Comparison of ENCODE assay signal across 25 cellular contexts in the genomic region with DNA sequence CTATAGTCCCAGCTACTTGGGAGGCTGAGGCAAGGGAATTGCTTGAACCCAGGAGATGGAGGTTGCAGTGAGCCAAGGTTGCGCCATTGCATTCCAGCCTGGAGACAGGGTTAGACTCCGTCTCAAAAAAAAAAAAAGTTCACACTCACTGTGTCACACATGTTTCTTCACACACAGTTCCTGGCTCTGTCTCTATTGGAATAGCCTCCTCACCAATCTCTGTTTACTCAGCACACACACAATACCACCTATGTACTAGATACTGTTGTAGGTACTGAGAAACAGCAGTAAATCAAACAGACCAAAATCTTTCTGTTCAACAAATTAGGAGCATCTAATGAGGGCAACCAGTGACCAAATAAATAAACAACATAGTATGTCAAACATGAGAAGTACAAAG. TPM values are rescaled to one million over a fixed set of nuclear protein-coding genes. Genes with fewer than 3 reads are reported as not detected.
"Had no signal": no experiment of that assay in that cellular context is flagged by ENCODE, and none has a peak within 500 bp of the region (broad histone marks: within the 10 kb centered on the region; RNA-seq: fewer than 3 reads in every experiment).

No MANE protein-coding gene starts in this region.

- H3K4me3 Mint-ChIP-seq: dendritic cell treated with granulocyte-macrophage colony-stimulating factor and Interleukin-4, amounts not matched to agents 40 ng/mL and 50 ng/mL, for 4 days; effector memory CD8-positive, alpha-beta T cell; endodermal cell; memory B cell had no signal

- H3K9me3 Mint-ChIP-seq: dendritic cell treated with granulocyte-macrophage colony-stimulating factor and Interleukin-4, amounts not matched to agents 40 ng/mL and 50 ng/mL, for 4 days; effector memory CD8-positive, alpha-beta T cell; endodermal cell; memory B cell had no signal

- ATAC-seq: effector memory CD8-positive, alpha-beta T cell; esophagus mucosa; gastrocnemius medialis; heart right ventricle; left cardiac atrium; naive thymus-derived CD4-positive, alpha-beta T cell had no signal

- H3K27ac ChIP-seq: colonic mucosa, epithelial cell of prostate, esophagus squamous epithelium, gastrocnemius medialis, heart right ventricle, left ventricle myocardium inferior had no signal

- H3K9me3 ChIP-seq: colonic mucosa, esophagus squamous epithelium, gastrocnemius medialis, heart right ventricle, left ventricle myocardium inferior had no signal

- DNase-seq: colonic mucosa; cortex of kidney; effector CD8-positive, alpha-beta T cell; effector memory CD8-positive, alpha-beta T cell; endodermal cell; erythroblast; esophagus squamous epithelium; foreskin fibroblast; foreskin melanocyte; gastrocnemius medialis; glutamatergic neuron; head of caudate nucleus; heart right ventricle; hippocampal formation; left cardiac atrium; left ventricle myocardium inferior; mammary epithelial cell; mesendoderm; midbrain; naive thymus-derived CD4-positive, alpha-beta T cell had no signal

- H3K36me3 ChIP-seq: colonic mucosa had no signal

- H3K4me3 ChIP-seq: colonic mucosa, esophagus squamous epithelium, gastrocnemius medialis, heart right ventricle, left ventricle myocardium inferior, lung had no signal

- H3K27me3 ChIP-seq: colonic mucosa, esophagus squamous epithelium, gastrocnemius medialis, heart right ventricle had no signal

- H3K27ac Mint-ChIP-seq: dendritic cell treated with granulocyte-macrophage colony-stimulating factor and Interleukin-4, amounts not matched to agents 40 ng/mL and 50 ng/mL, for 4 days; effector memory CD8-positive, alpha-beta T cell; endodermal cell; memory B cell had no signal

- H3K27me3 Mint-ChIP-seq: dendritic cell treated with granulocyte-macrophage colony-stimulating factor and Interleukin-4, amounts not matched to agents 40 ng/mL and 50 ng/mL, for 4 days; effector memory CD8-positive, alpha-beta T cell; memory B cell; naive thymus-derived CD4-positive, alpha-beta T cell had no signal

RNA-seq across cellular contexts. Expression of a gene that starts 13.3 kb away (rescaled TPM):
- total RNA-seq: mammary epithelial cell had no signal
- polyA plus RNA-seq: naive thymus-derived CD4-positive, alpha-beta T cell had no signal
